ENCODE assay signal across 16 cellular contexts in genomic region chr11:823441-824291, GRCh38.
A peak's percentile ranks its signal among the peaks of the same experiment; 100 is the strongest.
DNase-seq lines count a peak whose midpoint lies in the region; ATAC-seq and TF ChIP-seq lines count a peak whose summit lies in the region.
"Had no signal": no experiment of that assay in that cellular context is flagged by ENCODE, and none has a peak within 500 bp of the region (broad histone marks: within the 10 kb centered on the region; RNA-seq: fewer than 3 reads in every experiment).

No MANE protein-coding gene starts in this region.

- no peak for ATAC-seq in GM21423 (IDR thresholded peaks at IDR 0.05; ENCODE audit: unreplicated experiment)
- ATAC-seq: sciatic nerve; stimulated activated memory B cell treated with anti-CD40 and anti-IgM and Interleukin-4, amounts not matched to agents 10 μg/mL and 1 μg/mL and 100 μg/mL, for 72 hours had no signal

- TF ChIP-seq CTCF in 22Rv1 (IDR thresholded peaks at IDR 0.05): no peak
- TF ChIP-seq CTCF in VCaP (conservative IDR thresholded peaks at IDR 0.05): no peak

- DNase-seq in DMS153 (lab: John Stamatoyannopoulos, UW) (peak; percentile 22), hippocampal formation (lab: John Stamatoyannopoulos, UW) (no peak), NOMO-1 (lab: John Stamatoyannopoulos, UW; ENCODE audit: unreplicated experiment in 2 of 2) (no peak)
- DNase-seq: activated CD4-positive, alpha-beta T cell treated with anti-CD3 and anti-CD28 coated beads, Interleukin-2, amount 50 U/mL, for 4 hours; activated naive CD4-positive, alpha-beta T cell; erythroblast; kidney glomerular epithelial cell; naive B cell; NCI-H2107 had no signal

- peak overlapping the region; percentile 96 for H3K27ac ChIP-seq in 22Rv1
- H3K27ac ChIP-seq in VCaP: peak overlapping the region; percentile 95
- H3K27ac ChIP-seq: PC-9, SJSA1 had no signal
